ENCODE assay signal across 8 cellular contexts in the genomic region with DNA sequence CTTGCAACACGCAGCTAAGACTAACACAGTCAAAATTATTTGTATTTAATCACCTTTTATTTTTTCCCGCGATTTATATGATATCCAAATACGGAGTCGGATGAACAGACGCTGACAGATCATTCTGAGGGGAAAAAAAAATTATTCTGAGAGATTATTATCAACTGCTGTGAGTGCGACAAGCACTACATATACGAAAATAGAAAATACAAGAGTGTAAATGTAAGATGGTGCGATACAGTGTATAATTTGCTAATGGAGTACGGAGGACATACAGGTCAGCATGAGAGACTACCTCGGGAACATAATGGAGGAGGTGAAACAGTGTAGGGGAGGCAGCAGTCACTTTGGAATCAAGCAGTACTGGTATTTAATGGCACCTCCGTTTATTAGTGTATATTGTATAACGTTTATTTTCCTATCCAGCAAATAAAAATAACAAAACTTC. TPM values are rescaled to one million over a fixed set of nuclear protein-coding genes. Genes with fewer than 3 reads are reported as not detected.
A peak's percentile ranks its signal among the peaks of the same experiment; 100 is the strongest.
DNase-seq lines count a peak whose midpoint lies in the region; ATAC-seq lines count a peak whose summit lies in the region.

No MANE protein-coding gene starts in this region.

- CTCF ChIA-PET in activated CD4-positive, alpha-beta memory T cell treated with anti-CD3 and anti-CD28 coated beads, Interleukin-2, amount 10 ng/mL, durations not matched to agents 7 days and 5 days (lab: Charles Lee) = interaction anchor here (0.9 to 1.2 kb wide), 4 partner anchors 22 to 271 kb away, joined by 3 to 19 read pairs (median 4); partner anchors contain the start of genes COPS4, COQ2 and THAP9

- no peaks in the 10 kb centered on the region; the same call in 1 of the 2 replicates for H3K27me3 ChIP-seq in iPS DF 6.9 (ENCODE audit: control insufficient read depth, insufficient read depth, low read length)

- peaks cover 34% of the 10 kb centered on the region for H3K4me1 Mint-ChIP-seq in activated CD4-positive, alpha-beta memory T cell treated with anti-CD3 and anti-CD28 coated beads, Interleukin-2, amount 10 ng/mL, durations not matched to agents 7 days and 5 days
- peaks cover 19 to 27% of the 10 kb centered on the region in 2 donors for H3K4me1 Mint-ChIP-seq in stimulated activated naive B cell treated with anti-CD40 and anti-IgM and Interleukin-4, amounts not matched to agents 10 μg/mL and 1 μg/mL and 100 μg/mL, for 72 hours

- H3K27ac ChIP-seq in iPS DF 6.9 (ENCODE audit: low read length) = no peak overlapping the region

- peak overlapping the region; percentile 88 for H3K4me3 Mint-ChIP-seq in activated CD4-positive, alpha-beta memory T cell treated with anti-CD3 and anti-CD28 coated beads, Interleukin-2, amount 10 ng/mL, durations not matched to agents 7 days and 5 days
- peak overlapping the region; percentile 92 to 100 for H3K4me3 Mint-ChIP-seq in stimulated activated naive B cell treated with anti-CD40 and anti-IgM and Interleukin-4, amounts not matched to agents 10 μg/mL and 1 μg/mL and 100 μg/mL, for 72 hours

- no peak for DNase-seq in Right ventricle myocardium superior
- DNase-seq in left cardiac atrium = no peak
- no peak for DNase-seq in activated CD4-positive, alpha-beta memory T cell treated with anti-CD3 and anti-CD28 coated beads, Interleukin-2, amount 10 ng/mL, durations not matched to agents 7 days and 5 days
- DNase-seq in iPS DF 6.9 (ENCODE audit: low read depth, low spot score) = no peak
- DNase-seq in stimulated activated naive B cell treated with anti-CD40 and anti-IgM and Interleukin-4, amounts not matched to agents 10 μg/mL and 1 μg/mL and 100 μg/mL, for 72 hours = no peak

- no peaks in the 10 kb centered on the region for H3K9me3 Mint-ChIP-seq in activated CD4-positive, alpha-beta memory T cell treated with anti-CD3 and anti-CD28 coated beads, Interleukin-2, amount 10 ng/mL, durations not matched to agents 7 days and 5 days
- no peaks in the 10 kb centered on the region for H3K9me3 Mint-ChIP-seq in stimulated activated naive B cell treated with anti-CD40 and anti-IgM and Interleukin-4, amounts not matched to agents 10 μg/mL and 1 μg/mL and 100 μg/mL, for 72 hours

- peak overlapping the region; percentile 38; the same call in 1 of the 2 replicates for H3K4me3 ChIP-seq in iPS DF 6.9 (ENCODE audit: low read length)

- no CpG with 5 or more reads among the region's 13 CpGs for WGBS in iPS DF 6.9 (ENCODE audit: insufficient coverage, insufficient read length)

- H3K4me1 ChIP-seq in iPS DF 6.9 (ENCODE audit: control insufficient read depth, insufficient read depth, low read length) = no peaks in the 10 kb centered on the region

- peak overlapping the region; percentile 78 for H3K27ac Mint-ChIP-seq in activated CD4-positive, alpha-beta memory T cell treated with anti-CD3 and anti-CD28 coated beads, Interleukin-2, amount 10 ng/mL, durations not matched to agents 7 days and 5 days
- H3K27ac Mint-ChIP-seq in stimulated activated naive B cell treated with anti-CD40 and anti-IgM and Interleukin-4, amounts not matched to agents 10 μg/mL and 1 μg/mL and 100 μg/mL, for 72 hours = peak overlapping the region; percentile 95

- intact Hi-C loops in Right ventricle myocardium superior (cut with DNase I) (loop anchor here (2.0 to 5.0 kb wide), 2 partner anchors 21 to 116 kb away; partner anchors contain the start of gene COPS4), left cardiac atrium (cut with DNase I) (loop anchor here (1.0 to 10.0 kb wide), 3 partner anchors 21 to 111 kb away; partner anchors contain the start of gene THAP9 (in 2 of the 2))

- no peaks in the 10 kb centered on the region for H3K36me3 ChIP-seq in iPS DF 6.9 (ENCODE audit: control insufficient read depth, insufficient read depth, low read length)

- H3K27me3 Mint-ChIP-seq in activated CD4-positive, alpha-beta memory T cell treated with anti-CD3 and anti-CD28 coated beads, Interleukin-2, amount 10 ng/mL, durations not matched to agents 7 days and 5 days = no peaks in the 10 kb centered on the region
- no peaks in the 10 kb centered on the region for H3K27me3 Mint-ChIP-seq in stimulated activated naive B cell treated with anti-CD40 and anti-IgM and Interleukin-4, amounts not matched to agents 10 μg/mL and 1 μg/mL and 100 μg/mL, for 72 hours

- H3K9me3 ChIP-seq in iPS DF 6.9 (ENCODE audit: control insufficient read depth, insufficient read depth, low read length) = no peaks in the 10 kb centered on the region

- POLR2A ChIA-PET in activated CD4-positive, alpha-beta memory T cell treated with anti-CD3 and anti-CD28 coated beads, Interleukin-2, amount 10 ng/mL, durations not matched to agents 7 days and 5 days (lab: Charles Lee) = interaction anchor here (0.6 to 5.4 kb wide), 16 partner anchors 9 to 585 kb away, joined by 3 to 96 read pairs (median 6); partner anchors contain the start of genes COPS4, COQ2, HELQ and HNRNPDL

- peaks cover 6% of the 10 kb centered on the region for H3K36me3 Mint-ChIP-seq in activated CD4-positive, alpha-beta memory T cell treated with anti-CD3 and anti-CD28 coated beads, Interleukin-2, amount 10 ng/mL, durations not matched to agents 7 days and 5 days (ENCODE audit: low read depth)
- H3K36me3 Mint-ChIP-seq in stimulated activated naive B cell treated with anti-CD40 and anti-IgM and Interleukin-4, amounts not matched to agents 10 μg/mL and 1 μg/mL and 100 μg/mL, for 72 hours = peaks cover 0 to 3% of the 10 kb centered on the region in 2 donors

- ATAC-seq in Right ventricle myocardium superior (ENCODE audit: poor library complexity) (peak; percentile 10), left cardiac atrium (no peak), HG03196 (IDR thresholded peaks at IDR 0.05; ENCODE audit: unreplicated experiment) (no peak), GM19328 (IDR thresholded peaks at IDR 0.05; ENCODE audit: unreplicated experiment) (no peak), GM18861 (IDR thresholded peaks at IDR 0.05; ENCODE audit: unreplicated experiment) (no peak)
- ATAC-seq in stimulated activated naive B cell treated with anti-CD40 and anti-IgM and Interleukin-4, amounts not matched to agents 10 μg/mL and 1 μg/mL and 100 μg/mL, for 72 hours (replicated peaks) = no peak

RNA-seq across cellular contexts. Expression of gene LIN54, which starts 2.8 kb away (rescaled TPM):
- total RNA-seq in Right ventricle myocardium superior (7.4 TPM), left cardiac atrium (1 to 10 TPM; 6.0 to 6.8 TPM)
- 10 to 100 TPM; 34.6 to 36.9 TPM for total RNA-seq in activated CD4-positive, alpha-beta memory T cell treated with anti-CD3 and anti-CD28 coated beads, Interleukin-2, amount 10 ng/mL, durations not matched to agents 7 days and 5 days

RNA-seq across cellular contexts. Expression of gene COPS4, which starts 21.5 kb away (rescaled TPM):
- total RNA-seq in Right ventricle myocardium superior = 47.4 TPM
- total RNA-seq in left cardiac atrium = 10 to 100 TPM; 43.4 to 46.9 TPM
- 10 to 100 TPM; 30.9 to 32.8 TPM for total RNA-seq in activated CD4-positive, alpha-beta memory T cell treated with anti-CD3 and anti-CD28 coated beads, Interleukin-2, amount 10 ng/mL, durations not matched to agents 7 days and 5 days
